Comparison of ENCODE assay signal across 19 cellular contexts in the genomic region with DNA sequence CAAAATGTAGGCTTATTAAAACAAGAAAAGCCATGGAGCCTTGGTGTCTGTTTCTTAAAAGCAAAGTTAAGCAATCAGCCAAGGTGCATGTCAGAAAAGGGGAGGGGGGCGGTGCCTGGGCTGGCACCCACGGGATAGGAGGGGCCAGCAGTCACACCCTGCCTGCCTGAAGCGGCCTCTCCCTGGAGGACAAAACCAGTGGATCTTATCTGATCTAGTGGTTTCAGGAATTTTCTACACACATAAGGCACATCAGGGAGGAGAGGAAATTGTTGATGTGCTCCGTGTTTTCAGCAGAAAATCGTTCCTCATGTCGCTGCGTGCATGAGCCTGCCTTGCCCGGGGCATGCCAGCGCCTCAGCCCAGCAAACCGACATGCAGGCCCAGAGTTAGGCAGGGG.
"Had no signal": no experiment of that assay in that cellular context is flagged by ENCODE, and none has a peak within 500 bp of the region (broad histone marks: within the 10 kb centered on the region; RNA-seq: fewer than 3 reads in every experiment).

No MANE protein-coding gene starts in this region.

- ATAC-seq: activated naive CD8-positive, alpha-beta T cell treated with anti-CD3 and anti-CD28 coated beads, Interleukin-2, amount 50 U/mL, for 24 hours; left lung had no signal

- H3K4me3 Mint-ChIP-seq: activated naive CD4-positive, alpha-beta T cell treated with anti-CD3 and anti-CD28 coated beads, Interleukin-2, amount 10 ng/mL, durations not matched to agents 7 days and 5 days; activated naive CD8-positive, alpha-beta T cell treated with anti-CD3 and anti-CD28 coated beads, Interleukin-2, amount 50 U/mL, for 24 hours; memory B cell had no signal

- H3K4me1 ChIP-seq: breast epithelium, left lung had no signal

- H3K4me1 Mint-ChIP-seq: activated naive CD4-positive, alpha-beta T cell treated with anti-CD3 and anti-CD28 coated beads, Interleukin-2, amount 10 ng/mL, durations not matched to agents 7 days and 5 days; activated naive CD8-positive, alpha-beta T cell treated with anti-CD3 and anti-CD28 coated beads, Interleukin-2, amount 50 U/mL, for 24 hours; memory B cell had no signal

- H3K27ac Mint-ChIP-seq: activated naive CD4-positive, alpha-beta T cell treated with anti-CD3 and anti-CD28 coated beads, Interleukin-2, amount 10 ng/mL, durations not matched to agents 7 days and 5 days; activated naive CD8-positive, alpha-beta T cell treated with anti-CD3 and anti-CD28 coated beads, Interleukin-2, amount 50 U/mL, for 24 hours; memory B cell had no signal

- H3K27ac ChIP-seq: breast epithelium, left lung, VCaP had no signal

- H3K36me3 Mint-ChIP-seq: activated naive CD4-positive, alpha-beta T cell treated with anti-CD3 and anti-CD28 coated beads, Interleukin-2, amount 10 ng/mL, durations not matched to agents 7 days and 5 days had no signal

- DNase-seq: activated CD4-positive, alpha-beta T cell treated with anti-CD3 and anti-CD28 coated beads, Interleukin-2, amount 50 U/mL, for 1 hour; activated CD4-positive, CD25-positive, alpha-beta regulatory T cell treated with anti-CD3 and anti-CD28 coated beads, Interleukin-2, amount 50 U/mL, for 72 hours; activated CD8-positive, alpha-beta memory T cell treated with anti-CD3 and anti-CD28 coated beads for 24 hours; activated CD8-positive, alpha-beta memory T cell treated with anti-CD3 and anti-CD28 coated beads, Interleukin-2, amount 50 U/mL, for 48 hours; activated effector memory CD4-positive, alpha-beta T cell treated with Interleukin-2 at 50 U/mL for 16 hours; activated naive CD4-positive, alpha-beta T cell treated with anti-CD3 and anti-CD28 coated beads, Interleukin-2, amount 10 ng/mL, durations not matched to agents 7 days and 5 days; activated naive CD8-positive, alpha-beta T cell treated with anti-CD3 and anti-CD28 coated beads, Interleukin-2, amount 50 U/mL, for 24 hours; activated T-cell treated with anti-CD3 and anti-CD28 coated beads, Interleukin-2, amount 50 U/mL, for 48 hours; effector CD8-positive, alpha-beta T cell; foreskin fibroblast; left lung; stimulated activated CD4-positive, alpha-beta T cell treated with anti-CD3 and anti-CD28 coated beads, Interleukin-1b, Interleukin-23, amount 100 ng/mL, for 48 hours; stimulated activated CD8-positive, alpha-beta memory T cell treated with anti-CD3 and anti-CD28 coated beads, Interleukin-4, amount 100 ng/mL, for 48 hours; stimulated activated naive CD4-positive, alpha-beta T cell; T-helper 1 cell; T-helper 9 cell had no signal
